8 cellular contexts compared by ENCODE assay signal in the genomic region with DNA sequence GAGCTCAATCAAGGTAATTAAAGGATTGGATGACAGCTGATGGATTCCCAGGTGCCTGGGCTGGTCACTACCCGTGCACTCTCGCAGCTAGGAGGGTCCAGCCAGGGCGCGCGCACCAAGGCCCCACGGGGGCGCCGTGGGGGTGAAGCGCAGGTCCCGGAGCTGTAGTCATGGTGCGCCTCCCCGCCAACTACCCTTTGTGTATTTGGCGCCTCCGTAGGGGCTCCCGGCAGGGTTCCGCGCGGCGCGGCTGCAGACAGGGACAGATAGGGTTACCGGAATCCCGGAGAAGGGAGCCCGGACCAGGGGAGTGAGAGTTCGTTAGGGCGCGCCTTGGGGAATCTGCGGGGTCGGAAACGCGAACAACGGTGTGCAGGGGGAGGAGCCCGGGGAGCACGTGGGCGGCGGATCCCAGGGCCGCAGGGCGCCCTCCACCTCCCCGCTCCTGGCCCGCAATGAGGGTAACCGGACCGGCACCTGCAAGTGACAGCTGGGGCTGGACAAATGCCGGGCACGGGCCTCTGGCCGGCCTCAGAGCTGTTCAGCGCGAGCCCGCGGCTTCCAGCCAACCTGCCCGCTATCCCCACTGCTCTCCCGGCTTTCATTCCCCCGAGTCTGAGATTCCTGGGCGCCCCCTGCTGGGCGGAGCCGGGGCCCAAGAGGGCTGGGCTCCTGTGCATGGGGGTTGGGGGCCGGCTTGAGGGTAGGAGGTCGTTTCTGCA. TPM values are rescaled to one million over a fixed set of nuclear protein-coding genes. Genes with fewer than 3 reads are reported as not detected.
DNase-seq lines count a peak whose midpoint lies in the region; ATAC-seq and TF ChIP-seq lines count a peak whose summit lies in the region.

No MANE protein-coding gene starts in this region.

- H3K9me3 Mint-ChIP-seq in activated T-cell treated with anti-CD3 and anti-CD28 coated beads, Interleukin-2, amount 50 U/mL, for 4 hours, result no peaks in the 10 kb centered on the region

- TF ChIP-seq CTCF in esophagus muscularis mucosa (IDR thresholded peaks at IDR 0.05), result peak; percentile 86 to 91 (median 90)

- DNase-seq in GF-D8 (lab: John Stamatoyannopoulos, UW) (peak; percentile 58), HK-2 (ENCODE audit: unreplicated experiment) (peak; percentile 84), OCI-M1 (lab: John Stamatoyannopoulos, UW) (peak; percentile 94), esophagus muscularis mucosa (ENCODE audit: extremely low spot score) (no peak)
- DNase-seq in activated T-cell treated with anti-CD3 and anti-CD28 coated beads, Interleukin-2, amount 50 U/mL, for 4 hours, result peak; percentile 76
- DNase-seq in stimulated activated CD8-positive, alpha-beta memory T cell treated with anti-CD3 and anti-CD28 coated beads, Interleukin-7, amount 100 ng/mL, for 24 hours (ENCODE audit: low read depth), result peak; percentile 47

- H3K4me3 Mint-ChIP-seq in activated T-cell treated with anti-CD3 and anti-CD28 coated beads, Interleukin-2, amount 50 U/mL, for 4 hours, result peak overlapping the region; percentile 88

- no peaks in the 10 kb centered on the region for H3K36me3 Mint-ChIP-seq in activated T-cell treated with anti-CD3 and anti-CD28 coated beads, Interleukin-2, amount 50 U/mL, for 4 hours (ENCODE audit: insufficient read depth)

- H3K27me3 Mint-ChIP-seq in activated T-cell treated with anti-CD3 and anti-CD28 coated beads, Interleukin-2, amount 50 U/mL, for 4 hours (ENCODE audit: low read depth), result no peaks in the 10 kb centered on the region

- H3K27me3 ChIP-seq in esophagus muscularis mucosa (no peaks in the 10 kb centered on the region), muscle layer of duodenum (ENCODE audit: low read depth, low read length) (no peaks in the 10 kb centered on the region)

- ATAC-seq in activated T-cell treated with anti-CD3 and anti-CD28 coated beads, Interleukin-2, amount 50 U/mL, for 4 hours, result peak; percentile 79 to 81
- no peak for ATAC-seq in HG03095 (IDR thresholded peaks at IDR 0.05; ENCODE audit: unreplicated experiment)

- H3K4me1 Mint-ChIP-seq in activated T-cell treated with anti-CD3 and anti-CD28 coated beads, Interleukin-2, amount 50 U/mL, for 4 hours (ENCODE audit: low read depth), result peaks cover 9% of the 10 kb centered on the region

- TF ChIP-seq EP300 in esophagus muscularis mucosa (IDR thresholded peaks at IDR 0.05), result no peak

- H3K27ac ChIP-seq in esophagus muscularis mucosa (replicated peaks in 1 of 4) (peak overlapping the region; percentile 33 to 59 (median 52)), muscle layer of duodenum (ENCODE audit: low read length) (no peak overlapping the region)

- H3K9me3 ChIP-seq in esophagus muscularis mucosa, result no peaks in the 10 kb centered on the region
- no peaks in the 10 kb centered on the region for H3K9me3 ChIP-seq in muscle layer of duodenum (ENCODE audit: control insufficient read depth in 1 of 2, low read length in 2 of 2)

- H3K4me1 ChIP-seq in esophagus muscularis mucosa, result peaks cover 11 to 20% (median 17%) of the 10 kb centered on the region in 4 donors
- H3K4me1 ChIP-seq in muscle layer of duodenum (ENCODE audit: control insufficient read depth in 1 of 2, insufficient read depth in 2 of 2, low read length in 2 of 2), result peaks cover 0 to 8% of the 10 kb centered on the region in 2 donors

- WGBS in esophagus muscularis mucosa, result 0% methylated on average over 10 of the region's 56 CpGs

- TF ChIP-seq POLR2A in esophagus muscularis mucosa (IDR thresholded peaks at IDR 0.05; ENCODE audit: low read depth), result no peak

- H3K4me3 ChIP-seq in esophagus muscularis mucosa (peak overlapping the region; percentile 63 to 70 (median 66)), muscle layer of duodenum (ENCODE audit: low read depth in 1 of 2, low read length in 2 of 2) (peak overlapping the region; percentile 60 to 88)

- H3K36me3 ChIP-seq in esophagus muscularis mucosa, result peaks cover 0 to 13% (median 6%) of the 10 kb centered on the region in 4 donors
- no peaks in the 10 kb centered on the region for H3K36me3 ChIP-seq in muscle layer of duodenum (ENCODE audit: control insufficient read depth in 1 of 2, insufficient read depth in 2 of 2, low read length in 2 of 2)

- intact Hi-C loops in esophagus muscularis mucosa (cut with DNase I), result loop anchor here (2.0 to 5.0 kb wide), 3 partner anchors 59 to 151 kb away; a partner anchor contains a TSS

RNA-seq across cellular contexts. Expression of a gene that starts 3.4 kb away (rescaled TPM):
- total RNA-seq in activated T-cell treated with anti-CD3 and anti-CD28 coated beads, Interleukin-2, amount 50 U/mL, for 4 hours, result under 1 TPM in 1 of 3 donors, not detected in 2; 0.13 TPM
- total RNA-seq in esophagus muscularis mucosa, result 1 to 10 TPM in 1 of 4 donors, under 1 TPM in 3; 0.26 to 1.3 (median 0.55) TPM

RNA-seq across cellular contexts. Expression of a gene that starts 8.1 kb away (rescaled TPM):
- total RNA-seq in activated T-cell treated with anti-CD3 and anti-CD28 coated beads, Interleukin-2, amount 50 U/mL, for 4 hours, result 10 to 100 TPM; 27.8 to 31.2 (median 29.4) TPM
- 10 to 100 TPM; 11.3 to 24.5 (median 17.1) TPM for total RNA-seq in esophagus muscularis mucosa
